ENCODE assay signal across 9 cellular contexts in genomic region chr3:15982667-15983145, GRCh38.
A peak's percentile ranks its signal among the peaks of the same experiment; 100 is the strongest.
DNase-seq lines count a peak whose midpoint lies in the region; ATAC-seq and TF ChIP-seq lines count a peak whose summit lies in the region.
"Had no signal": no experiment of that assay in that cellular context is flagged by ENCODE, and none has a peak within 500 bp of the region (broad histone marks: within the 10 kb centered on the region; RNA-seq: fewer than 3 reads in every experiment).

No MANE protein-coding gene starts in this region.

- peak in 11 of 14 donors; percentile 4 to 71 (median 49) for DNase-seq in C1 segment of cervical spinal cord (lab: John Stamatoyannopoulos, UW)
- peak; percentile 94 for DNase-seq in NCI-H226
- DNase-seq in epidermal melanocyte (ENCODE audit: insufficient read length, low spot score): peak; percentile 88
- no peak for DNase-seq in activated T-cell treated with anti-CD3 and anti-CD28 coated beads, Interleukin-2, amount 50 U/mL, for 4 hours
- no peak for DNase-seq in WERI-Rb-1
- no peak for DNase-seq in SK-N-DZ (ENCODE audit: low spot score)
- DNase-seq: stimulated activated CD4-positive, alpha-beta T cell treated with anti-CD3 and anti-CD28 coated beads, Interleukin-4, amount 100 ng/mL, for 1 hour had no signal

- H3K4me1 Mint-ChIP-seq in activated T-cell treated with anti-CD3 and anti-CD28 coated beads, Interleukin-2, amount 50 U/mL, for 4 hours (ENCODE audit: low read depth): no peaks in the 10 kb centered on the region

- no peak for ATAC-seq in activated T-cell treated with anti-CD3 and anti-CD28 coated beads, Interleukin-2, amount 50 U/mL, for 4 hours
- ATAC-seq in HG03095 (IDR thresholded peaks at IDR 0.05; ENCODE audit: unreplicated experiment): no peak

- H3K4me1 ChIP-seq in neuron (ENCODE audit: insufficient read depth, low read length): peaks cover 8% of the 10 kb centered on the region

- H3K36me3 ChIP-seq in neuron (ENCODE audit: insufficient read depth, low read length) (no peaks in the 10 kb centered on the region), WERI-Rb-1 (no peaks in the 10 kb centered on the region)

- H3K4me3 ChIP-seq in neuron (ENCODE audit: low read length): no peak overlapping the region
- no peak overlapping the region for H3K4me3 ChIP-seq in WERI-Rb-1 (ENCODE audit: low read depth, low read length)

- peaks cover 3% of the 10 kb centered on the region for H3K36me3 Mint-ChIP-seq in activated T-cell treated with anti-CD3 and anti-CD28 coated beads, Interleukin-2, amount 50 U/mL, for 4 hours (ENCODE audit: insufficient read depth)

- H3K9me3 ChIP-seq in neuron (ENCODE audit: low read length) (no peaks in the 10 kb centered on the region), WERI-Rb-1 (ENCODE audit: severe bottlenecking) (peaks cover 7% of the 10 kb centered on the region)

- no peak overlapping the region for H3K27ac ChIP-seq in WERI-Rb-1

- no peak for TF ChIP-seq CTCF in WERI-Rb-1 (IDR thresholded peaks at IDR 0.05; ENCODE audit: low read depth, low read length)

- H3K27me3 Mint-ChIP-seq in activated T-cell treated with anti-CD3 and anti-CD28 coated beads, Interleukin-2, amount 50 U/mL, for 4 hours (ENCODE audit: low read depth): peaks cover 4% of the 10 kb centered on the region

- no peak overlapping the region for H3K4me3 Mint-ChIP-seq in activated T-cell treated with anti-CD3 and anti-CD28 coated beads, Interleukin-2, amount 50 U/mL, for 4 hours

- H3K9me3 Mint-ChIP-seq in activated T-cell treated with anti-CD3 and anti-CD28 coated beads, Interleukin-2, amount 50 U/mL, for 4 hours: peaks cover 14% of the 10 kb centered on the region

- H3K27me3 ChIP-seq in neuron (ENCODE audit: insufficient read depth, low read length): no peaks in the 10 kb centered on the region
- H3K27me3 ChIP-seq in WERI-Rb-1 (ENCODE audit: insufficient read depth, low read depth, severe bottlenecking): no peaks in the 10 kb centered on the region

- H2AFZ ChIP-seq in neuron (ENCODE audit: low read depth, low read length): peak overlapping the region; percentile 42

Comparison
In these comparisons a context has a peak if more than half of its experiments do, and no peak if none do; other contexts are left out.
1. DNase-seq: peak in C1 segment of cervical spinal cord (11 of 14), NCI-H226 (single experiment) and epidermal melanocyte (single experiment); none in activated T-cell treated with anti-CD3 and anti-CD28 coated beads, Interleukin-2, amount 50 U/mL, for 4 hours (single experiment), WERI-Rb-1 (single experiment) and SK-N-DZ (single experiment).